9 cellular contexts compared by ENCODE assay signal in the genomic region with DNA sequence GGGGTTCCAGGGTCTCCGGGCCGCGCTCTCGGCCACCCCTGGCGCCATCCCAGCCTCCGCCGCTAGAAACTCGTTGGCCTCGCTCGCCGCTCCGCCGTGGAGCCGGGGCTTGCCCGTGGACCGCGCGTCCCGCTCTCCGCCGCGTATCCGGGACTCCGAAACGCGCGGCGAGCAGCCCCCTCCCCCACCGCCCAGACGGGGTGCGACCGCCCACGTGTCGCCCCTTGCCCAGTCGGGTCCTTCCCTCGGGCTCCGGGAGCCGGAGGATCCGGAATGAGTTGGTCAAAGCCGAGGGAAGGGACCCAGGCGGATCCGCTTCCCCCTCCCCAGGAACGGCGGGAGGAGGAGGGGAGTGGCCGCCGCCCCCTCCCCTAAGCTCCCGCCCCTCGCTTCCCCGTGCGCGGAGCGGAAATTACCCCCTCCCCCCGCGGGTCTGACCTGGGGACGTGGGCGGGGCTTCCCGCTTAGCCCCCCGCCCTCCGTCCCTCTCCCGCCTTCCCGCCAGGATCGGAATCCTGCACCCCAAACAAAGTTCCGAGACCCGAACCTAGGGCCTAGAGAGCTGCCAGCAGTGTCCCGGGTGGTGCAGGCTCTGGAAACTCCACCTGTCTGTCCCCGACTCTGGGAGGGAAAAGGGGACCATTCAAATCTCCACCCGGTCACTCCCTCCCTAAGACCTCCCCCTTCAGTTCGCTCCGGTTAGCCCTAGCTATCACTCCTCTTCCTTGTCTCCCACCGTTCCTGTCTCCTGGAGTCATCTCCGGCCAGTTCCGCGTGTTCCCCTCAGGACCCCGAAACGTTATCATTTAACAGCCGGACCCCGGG. TPM values are rescaled to one million over a fixed set of nuclear protein-coding genes. Genes with fewer than 3 reads are reported as not detected.
DNase-seq lines count a peak whose midpoint lies in the region; ATAC-seq and TF ChIP-seq lines count a peak whose summit lies in the region.
"Had no signal": no experiment of that assay in that cellular context is flagged by ENCODE, and none has a peak within 500 bp of the region (broad histone marks: within the 10 kb centered on the region; RNA-seq: fewer than 3 reads in every experiment).

No MANE protein-coding gene starts in this region.

- H3K9me3 Mint-ChIP-seq in mesothelial cell of epicardium, result no peaks in the 10 kb centered on the region

- peaks cover 40% of the 10 kb centered on the region for H3K4me1 Mint-ChIP-seq in mesothelial cell of epicardium

- H3K27ac Mint-ChIP-seq in mesothelial cell of epicardium, result peak overlapping the region; percentile 99

- DNase-seq in EL (peak; percentile 53), LHCN-M2 (ENCODE audit: low read depth) (peak; percentile 57), mesothelial cell of epicardium (ENCODE audit: low spot score in 2 of 2, unreplicated experiment in 2 of 2) (peak; percentile 82 to 88), NCI-H1436 (lab: John Stamatoyannopoulos, UW) (no peak), ureter (ENCODE audit: low spot score) (no peak), AML-193 (lab: John Stamatoyannopoulos, UW) (no peak)
- peak; percentile 17 for DNase-seq in activated naive CD4-positive, alpha-beta T cell treated with anti-CD3 and anti-CD28 coated beads, Interleukin-2, amount 50 U/mL, for 16 hours

- peak overlapping the region; percentile 96 for H3K4me3 Mint-ChIP-seq in mesothelial cell of epicardium

- no peaks in the 10 kb centered on the region for H3K36me3 Mint-ChIP-seq in mesothelial cell of epicardium

- ATAC-seq in HG02970 (IDR thresholded peaks at IDR 0.05; ENCODE audit: low FRiP score, unreplicated experiment), result no peak

- TF ChIP-seq CTCF in mesothelial cell of epicardium (IDR thresholded peaks at IDR 0.05; ENCODE audit: unreplicated experiment), result no peak

- H3K27me3 Mint-ChIP-seq in mesothelial cell of epicardium (ENCODE audit: low read depth), result no peaks in the 10 kb centered on the region

RNA-seq across cellular contexts. Expression of a gene that starts 1.1 kb away (rescaled TPM):
- total RNA-seq in LHCN-M2 (2014; rRNA removed) (5.6 and 6.4 TPM in 2 replicates), mesothelial cell of epicardium (225 to 227 TPM (median 227 TPM) in 3 replicates), ureter (not detected)
- polyA plus RNA-seq in LHCN-M2 (2012), result 22.1 TPM
- total RNA-seq: suprapubic skin had no signal

RNA-seq across cellular contexts. Expression of a gene that starts 27.7 kb away (rescaled TPM):
- total RNA-seq in LHCN-M2 (2014; rRNA removed), result not detected in 2 replicates
- polyA plus RNA-seq in LHCN-M2 (2012), result 1.2 TPM
- total RNA-seq in mesothelial cell of epicardium, result not detected in 3 replicates
- not detected for total RNA-seq in ureter
- total RNA-seq: suprapubic skin had no signal

RNA-seq across cellular contexts. Expression of a gene that starts 51.4 kb away (rescaled TPM):
- total RNA-seq in LHCN-M2 (2014; rRNA removed) (135 and 146 TPM in 2 replicates), mesothelial cell of epicardium (78.6 to 91.5 TPM (median 88.0 TPM) in 3 replicates), ureter (76.0 TPM)
- polyA plus RNA-seq in LHCN-M2 (2012), result 270 TPM

Comparison
In these comparisons a context has a peak if more than half of its experiments do, and no peak if none do; other contexts are left out.
1. DNase-seq: peak in EL (single experiment), LHCN-M2 (single experiment), activated naive CD4-positive, alpha-beta T cell treated with anti-CD3 and anti-CD28 coated beads, Interleukin-2, amount 50 U/mL, for 16 hours (single experiment) and mesothelial cell of epicardium (2 of 2); none in NCI-H1436 (single experiment), ureter (single experiment) and AML-193 (0 of 2).
2. RNA of a gene that starts 1.1 kb away (total RNA-seq): 225 to 227 TPM in mesothelial cell of epicardium; 5.6 to 6.4 TPM in LHCN-M2 and not detected in ureter (single experiment); every median in the first group is over 10 times any median in the second.